In genomic region chr3:71101581-71101980, GRCh38 we compare ENCODE assay signal across 11 cellular contexts.
DNase-seq lines count a peak whose midpoint lies in the region; ATAC-seq and TF ChIP-seq lines count a peak whose summit lies in the region.
"Had no signal": no experiment of that assay in that cellular context is flagged by ENCODE, and none has a peak within 500 bp of the region (broad histone marks: within the 10 kb centered on the region; RNA-seq: fewer than 3 reads in every experiment).

No MANE protein-coding gene starts in this region.

- no peaks in the 10 kb centered on the region for H3K36me3 Mint-ChIP-seq in HFFc6 (ENCODE audit: low read depth)
- peaks cover 26% of the 10 kb centered on the region for H3K36me3 Mint-ChIP-seq in central memory CD8-positive, alpha-beta T cell (ENCODE audit: insufficient read depth)
- peaks cover 18 to 83% (median 22%) of the 10 kb centered on the region in 3 donors for H3K36me3 Mint-ChIP-seq in naive thymus-derived CD8-positive, alpha-beta T cell

- POLR2A ChIA-PET in naive thymus-derived CD8-positive, alpha-beta T cell (lab: Charles Lee), result interaction anchor here (0.7 to 1.2 kb wide), 4 partner anchors 9 to 1520 kb away, joined by 3 to 4 read pairs (median 4); no protein-coding TSS in a partner anchor

- peak; percentile 61 for DNase-seq in AG10803 (ENCODE audit: low read depth)
- DNase-seq in HFFc6, result peak; percentile 41
- DNase-seq in central memory CD8-positive, alpha-beta T cell (ENCODE audit: low spot score in 2 of 2), result no peak
- no peak for DNase-seq in naive thymus-derived CD8-positive, alpha-beta T cell
- no peak for DNase-seq in GF-D8 (lab: John Stamatoyannopoulos, UW)
- DNase-seq in NOMO-1 treated with DMSO at 0.1 percent for 48 hours (lab: John Stamatoyannopoulos, UW; ENCODE audit: unreplicated experiment), result no peak
- DNase-seq in NCI-H446 (lab: John Stamatoyannopoulos, UW), result no peak
- DNase-seq in cortex of kidney (lab: John Stamatoyannopoulos, UW), result no peak
- DNase-seq: body of pancreas, DMS79 treated with DMSO at 0.1 percent for 48 hours had no signal

- peak overlapping the region; percentile 78 for H3K4me3 Mint-ChIP-seq in HFFc6
- no peak overlapping the region for H3K4me3 Mint-ChIP-seq in central memory CD8-positive, alpha-beta T cell
- peak overlapping the region in 7 of 10 donors; percentile 4 to 68 (median 48) for H3K4me3 Mint-ChIP-seq in naive thymus-derived CD8-positive, alpha-beta T cell
- H3K4me3 Mint-ChIP-seq: GM23338 had no signal

- H3K4me3 ChIP-seq in AG10803 (ENCODE audit: low read length), result peak overlapping the region; percentile 16; the same call in 1 of the 2 replicates
- H3K4me3 ChIP-seq: body of pancreas, GM23338 had no signal

- TF ChIP-seq CTCF in AG10803 (conservative IDR thresholded peaks at IDR 0.05; ENCODE audit: low read length) (no peak), HFFc6 (IDR thresholded peaks at IDR 0.05) (no peak)

- no peak for ATAC-seq in central memory CD8-positive, alpha-beta T cell (replicated peaks; ENCODE audit: extremely low read depth, poor library complexity, severe bottlenecking)
- no peak for ATAC-seq in naive thymus-derived CD8-positive, alpha-beta T cell
- ATAC-seq: GM23338 had no signal

- H3K9me3 Mint-ChIP-seq in HFFc6, result no peaks in the 10 kb centered on the region
- H3K9me3 Mint-ChIP-seq in central memory CD8-positive, alpha-beta T cell, result no peaks in the 10 kb centered on the region
- H3K9me3 Mint-ChIP-seq in naive thymus-derived CD8-positive, alpha-beta T cell, result no peaks in the 10 kb centered on the region
- H3K9me3 Mint-ChIP-seq: GM23338 had no signal

- peak overlapping the region; percentile 99 for H3K27ac Mint-ChIP-seq in HFFc6
- peak overlapping the region; percentile 20 for H3K27ac Mint-ChIP-seq in central memory CD8-positive, alpha-beta T cell (ENCODE audit: low read depth)
- peak overlapping the region; percentile 54 to 91 (median 82) for H3K27ac Mint-ChIP-seq in naive thymus-derived CD8-positive, alpha-beta T cell
- H3K27ac Mint-ChIP-seq: GM23338 had no signal

- H3K4me1 Mint-ChIP-seq in HFFc6 (ENCODE audit: low read depth), result peaks cover 74% of the 10 kb centered on the region
- peaks cover 67% of the 10 kb centered on the region for H3K4me1 Mint-ChIP-seq in central memory CD8-positive, alpha-beta T cell
- peaks cover 53 to 95% (median 92%) of the 10 kb centered on the region in 4 donors for H3K4me1 Mint-ChIP-seq in naive thymus-derived CD8-positive, alpha-beta T cell

- H3K27me3 Mint-ChIP-seq in HFFc6 (ENCODE audit: insufficient read depth), result no peaks in the 10 kb centered on the region; the same call in 1 of the 2 replicates
- H3K27me3 Mint-ChIP-seq in central memory CD8-positive, alpha-beta T cell, result no peaks in the 10 kb centered on the region
- H3K27me3 Mint-ChIP-seq in naive thymus-derived CD8-positive, alpha-beta T cell, result no peaks in the 10 kb centered on the region

Comparison
In these comparisons a context has a peak if more than half of its experiments do, and no peak if none do; other contexts are left out.
1. DNase-seq: peak in AG10803 (single experiment) and HFFc6 (single experiment); none in central memory CD8-positive, alpha-beta T cell (0 of 2), naive thymus-derived CD8-positive, alpha-beta T cell (0 of 10), GF-D8 (single experiment), NOMO-1 treated with DMSO at 0.1 percent for 48 hours (single experiment), NCI-H446 (0 of 2) and cortex of kidney (single experiment).
2. H3K27ac Mint-ChIP-seq: peak in every context shown above with its lines; median percentile 99 in HFFc6; 82 in naive thymus-derived CD8-positive, alpha-beta T cell; 20 in central memory CD8-positive, alpha-beta T cell.